ENCODE assay signal across 16 cellular contexts in the genomic region with DNA sequence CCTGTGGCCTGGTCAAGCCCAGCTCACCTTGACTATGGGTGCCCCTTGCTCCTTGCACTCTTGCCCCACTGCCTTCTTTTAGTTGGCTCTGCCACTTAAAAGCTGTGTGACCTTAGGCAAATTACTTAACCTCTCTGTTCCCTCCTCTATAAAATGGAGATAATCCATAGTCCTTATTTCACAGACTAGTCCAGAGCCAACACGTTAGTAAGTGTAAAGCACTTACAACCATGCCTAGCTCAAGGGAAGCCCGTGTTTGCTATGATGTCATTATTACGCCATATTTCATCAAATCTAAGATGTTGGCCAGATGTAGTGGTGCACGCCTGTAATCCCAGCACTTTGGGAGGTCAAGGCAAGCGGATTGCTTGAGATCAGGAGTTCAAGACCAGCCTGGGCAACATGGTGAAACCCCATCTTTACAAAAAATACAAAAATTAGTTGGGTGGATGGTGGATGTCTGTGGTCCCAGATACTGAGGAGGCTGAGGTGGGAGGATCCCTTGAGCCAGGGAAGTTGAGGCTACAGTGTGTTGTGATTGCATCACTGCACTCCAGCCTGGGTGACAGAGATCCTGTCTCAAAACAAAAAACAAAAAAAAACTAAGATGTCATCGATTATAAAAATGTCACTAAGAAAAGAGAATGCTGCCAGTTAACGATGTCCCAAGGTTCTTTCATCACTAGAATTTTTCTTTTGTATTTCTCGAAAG. TPM values are rescaled to one million over a fixed set of nuclear protein-coding genes. Genes with fewer than 3 reads are reported as not detected.
DNase-seq lines count a peak whose midpoint lies in the region; ATAC-seq and TF ChIP-seq lines count a peak whose summit lies in the region.
"Had no signal": no experiment of that assay in that cellular context is flagged by ENCODE, and none has a peak within 500 bp of the region (broad histone marks: within the 10 kb centered on the region; RNA-seq: fewer than 3 reads in every experiment).

No MANE protein-coding gene starts in this region.

- no peak overlapping the region for H2AK5ac ChIP-seq in mesenchymal stem cell (ENCODE audit: low read length, severe bottlenecking)

- peaks cover 19% of the 10 kb centered on the region for H3K4me1 ChIP-seq in mesenchymal stem cell (ENCODE audit: control insufficient read depth, insufficient read depth, low read depth, low read length)
- H3K4me1 ChIP-seq: parathyroid adenoma had no signal

- no peak overlapping the region for H2BK5ac ChIP-seq in mesenchymal stem cell (ENCODE audit: low read depth, low read length, poor library complexity, severe bottlenecking)

- TF ChIP-seq CTCF in activated B cell treated with CpG ODN at 0.5 μM for 24 hours (IDR thresholded peaks at IDR 0.05): no peak

- no peak overlapping the region for H2BK120ac ChIP-seq in mesenchymal stem cell (ENCODE audit: low read depth, low read length)

- no peak overlapping the region for H3K4me2 ChIP-seq in mesenchymal stem cell (ENCODE audit: low read length, poor library complexity, severe bottlenecking)

- DNase-seq in activated CD4-positive, alpha-beta T cell treated with anti-CD3 and anti-CD28 coated beads for 36 hours: no peak
- DNase-seq in activated CD4-positive, alpha-beta T cell treated with anti-CD3 and anti-CD28 coated beads, Interleukin-2, amount 50 U/mL, for 1 hour: no peak
- no peak for DNase-seq in activated B cell treated with CpG ODN at 0.5 μM for 24 hours
- no peak for DNase-seq in mesenchymal stem cell
- DNase-seq in germinal center (ENCODE audit: low spot score): no peak
- DNase-seq: body of pancreas; Caco-2; effector CD8-positive, alpha-beta T cell; GDM1; NCI-H1417 treated with DMSO at 0.1 percent for 48 hours; NCI-H446 had no signal

- H2BK15ac ChIP-seq in mesenchymal stem cell (ENCODE audit: low read depth, poor library complexity, severe bottlenecking): no peak overlapping the region

- no peak overlapping the region for H3K27ac ChIP-seq in mesenchymal stem cell (ENCODE audit: low read length, poor library complexity, severe bottlenecking)
- H3K27ac ChIP-seq: 22Rv1, body of pancreas, gastroesophageal sphincter, parathyroid adenoma, suprapubic skin had no signal

- CTCF ChIA-PET in activated CD4-positive, alpha-beta T cell treated with anti-CD3 and anti-CD28 coated beads for 36 hours (lab: Charles Lee): interaction anchor here (0.6 to 1.2 kb wide), 5 partner anchors 17 to 1746 kb away, joined by 3 to 4 read pairs (median 4); a partner anchor contains a TSS
- CTCF ChIA-PET in activated B cell treated with CpG ODN at 0.5 μM for 24 hours (lab: Charles Lee): interaction anchor here (9.2 kb wide), 1 partner anchor 21 kb away, joined by 69 read pairs; a partner anchor contains a TSS

- no peak overlapping the region for H3K23ac ChIP-seq in mesenchymal stem cell (ENCODE audit: low read length in 2 of 2)

- H3K14ac ChIP-seq in mesenchymal stem cell (ENCODE audit: low read length in 2 of 2): no peak overlapping the region

- POLR2A ChIA-PET in activated CD4-positive, alpha-beta T cell treated with anti-CD3 and anti-CD28 coated beads for 36 hours (lab: Charles Lee): interaction anchor here (1.1 kb wide), 1 partner anchor 20 kb away, joined by 3 read pairs; a partner anchor contains a TSS
- POLR2A ChIA-PET in activated B cell treated with CpG ODN at 0.5 μM for 24 hours (lab: Charles Lee): interaction anchor here (0.6 to 5.3 kb wide), 3 partner anchors 20 to 513 kb away, joined by 4 to 94 read pairs (median 4); a partner anchor contains a TSS

- H3K18ac ChIP-seq in mesenchymal stem cell (ENCODE audit: low read depth in 1 of 2, low read length in 2 of 2): no peak overlapping the region

- peak overlapping the region; percentile 16 for H4K8ac ChIP-seq in mesenchymal stem cell (ENCODE audit: low read length)

- H3K36me3 ChIP-seq in mesenchymal stem cell (ENCODE audit: control insufficient read depth in 1 of 2, insufficient read depth in 2 of 2, low read depth in 1 of 2, low read length in 2 of 2): no peaks in the 10 kb centered on the region
- H3K36me3 ChIP-seq: gastroesophageal sphincter, suprapubic skin had no signal

- H3K4me1 Mint-ChIP-seq in activated CD4-positive, alpha-beta T cell treated with anti-CD3 and anti-CD28 coated beads for 36 hours: peaks cover 36% of the 10 kb centered on the region
- peaks cover 74% of the 10 kb centered on the region for H3K4me1 Mint-ChIP-seq in activated B cell treated with CpG ODN at 0.5 μM for 24 hours

- ATAC-seq in activated CD4-positive, alpha-beta T cell treated with anti-CD3 and anti-CD28 coated beads for 36 hours: no peak
- no peak for ATAC-seq in activated B cell treated with CpG ODN at 0.5 μM for 24 hours (ENCODE audit: low read depth)
- ATAC-seq in GM18861 (IDR thresholded peaks at IDR 0.05; ENCODE audit: unreplicated experiment): no peak
- ATAC-seq: body of pancreas, gastroesophageal sphincter had no signal

- WGBS in mesenchymal stem cell: 90% methylated on average over 7 of the region's 8 CpGs

- no peak overlapping the region for H3K4me3 ChIP-seq in mesenchymal stem cell (ENCODE audit: insufficient read depth in 1 of 2, low read depth in 1 of 2, low read length in 2 of 2)
- H3K4me3 ChIP-seq: body of pancreas, gastroesophageal sphincter, suprapubic skin had no signal

- no peaks in the 10 kb centered on the region for H3K9me3 ChIP-seq in mesenchymal stem cell (ENCODE audit: control insufficient read depth, low read length)
- H3K9me3 ChIP-seq: body of pancreas, Caco-2, gastroesophageal sphincter, suprapubic skin had no signal

- H2BK12ac ChIP-seq in mesenchymal stem cell (ENCODE audit: low read length in 2 of 2): no peak overlapping the region

- H3K27me3 Mint-ChIP-seq in activated CD4-positive, alpha-beta T cell treated with anti-CD3 and anti-CD28 coated beads for 36 hours: no peaks in the 10 kb centered on the region
- H3K27me3 Mint-ChIP-seq in activated B cell treated with CpG ODN at 0.5 μM for 24 hours: no peaks in the 10 kb centered on the region

- H3K4ac ChIP-seq in mesenchymal stem cell (ENCODE audit: low read depth in 1 of 2, low read length in 2 of 2): no peak overlapping the region

- no peaks in the 10 kb centered on the region for H3K9me3 Mint-ChIP-seq in activated CD4-positive, alpha-beta T cell treated with anti-CD3 and anti-CD28 coated beads for 36 hours (ENCODE audit: low read depth)
- no peaks in the 10 kb centered on the region for H3K9me3 Mint-ChIP-seq in activated B cell treated with CpG ODN at 0.5 μM for 24 hours

- peaks cover 0 to 13% of the 10 kb centered on the region in 2 experiments for H3K27me3 ChIP-seq in mesenchymal stem cell (ENCODE audit: control insufficient read depth in 1 of 2, insufficient read depth in 1 of 2, low read length in 2 of 2)
- H3K27me3 ChIP-seq: body of pancreas, gastroesophageal sphincter, suprapubic skin had no signal

- H3K79me1 ChIP-seq in mesenchymal stem cell (replicated peaks; ENCODE audit: low read length, poor library complexity, severe bottlenecking): no peaks in the 10 kb centered on the region

- peaks cover 24% of the 10 kb centered on the region for H3K36me3 Mint-ChIP-seq in activated CD4-positive, alpha-beta T cell treated with anti-CD3 and anti-CD28 coated beads for 36 hours (ENCODE audit: low read depth)
- H3K36me3 Mint-ChIP-seq in activated B cell treated with CpG ODN at 0.5 μM for 24 hours (ENCODE audit: low read depth): peaks cover 24% of the 10 kb centered on the region

- H3K9ac ChIP-seq in mesenchymal stem cell (ENCODE audit: low read length): no peak overlapping the region
- H3K9ac ChIP-seq: parathyroid adenoma had no signal

- no peak overlapping the region for H3K4me3 Mint-ChIP-seq in activated CD4-positive, alpha-beta T cell treated with anti-CD3 and anti-CD28 coated beads for 36 hours
- no peak overlapping the region for H3K4me3 Mint-ChIP-seq in activated B cell treated with CpG ODN at 0.5 μM for 24 hours

- no peak overlapping the region for H4K91ac ChIP-seq in mesenchymal stem cell (ENCODE audit: low read length)

- no peak overlapping the region for H2AFZ ChIP-seq in mesenchymal stem cell (ENCODE audit: low read depth, low read length)
- H2AFZ ChIP-seq: parathyroid adenoma had no signal

- peak overlapping the region; percentile 21 for H3K27ac Mint-ChIP-seq in activated CD4-positive, alpha-beta T cell treated with anti-CD3 and anti-CD28 coated beads for 36 hours
- peak overlapping the region; percentile 41 for H3K27ac Mint-ChIP-seq in activated B cell treated with CpG ODN at 0.5 μM for 24 hours

- intact Hi-C loops in activated CD4-positive, alpha-beta T cell treated with anti-CD3 and anti-CD28 coated beads for 36 hours (cut with DNase I, micrococcal nuclease): no loop called here
- intact Hi-C loops in activated B cell treated with CpG ODN at 0.5 μM for 24 hours (cut with micrococcal nuclease): no loop called here

RNA-seq across cellular contexts. Expression of a gene that starts 2.3 kb away (rescaled TPM):
- total RNA-seq in activated CD4-positive, alpha-beta T cell treated with anti-CD3 and anti-CD28 coated beads for 36 hours: 10 to 100 TPM; 58.4 to 71.3 TPM
- total RNA-seq in activated B cell treated with CpG ODN at 0.5 μM for 24 hours: 180 and 201 TPM in 2 replicates
- polyA plus RNA-seq in mesenchymal stem cell (2013, experiment 1 of 2): 2.0 TPM
- polyA plus RNA-seq in mesenchymal stem cell (2013, experiment 2 of 2): 1.8 TPM

RNA-seq across cellular contexts. Expression of a gene that starts 19.8 kb away (rescaled TPM):
- total RNA-seq in activated CD4-positive, alpha-beta T cell treated with anti-CD3 and anti-CD28 coated beads for 36 hours: 100 to 1,000 TPM; 110 to 142 TPM
- total RNA-seq in activated B cell treated with CpG ODN at 0.5 μM for 24 hours: 73.6 and 85.8 TPM in 2 replicates
- polyA plus RNA-seq in mesenchymal stem cell (2013, experiment 1 of 2): 235 TPM
- 233 TPM for polyA plus RNA-seq in mesenchymal stem cell (2013, experiment 2 of 2)

RNA-seq across cellular contexts. Expression of a gene that starts 20.3 kb away (rescaled TPM):
- total RNA-seq in activated CD4-positive, alpha-beta T cell treated with anti-CD3 and anti-CD28 coated beads for 36 hours: 100 to 1,000 TPM; 185 to 243 TPM
- 156 and 175 TPM in 2 replicates for total RNA-seq in activated B cell treated with CpG ODN at 0.5 μM for 24 hours
- polyA plus RNA-seq in mesenchymal stem cell (2013, experiment 1 of 2): 364 TPM
- 351 TPM for polyA plus RNA-seq in mesenchymal stem cell (2013, experiment 2 of 2)

RNA-seq across cellular contexts. Expression of a gene that starts 21.3 kb away (rescaled TPM):
- total RNA-seq in activated CD4-positive, alpha-beta T cell treated with anti-CD3 and anti-CD28 coated beads for 36 hours: 10 to 100 TPM; 22.0 to 30.2 TPM
- total RNA-seq in activated B cell treated with CpG ODN at 0.5 μM for 24 hours: 18.0 and 22.6 TPM in 2 replicates
- 23.7 TPM for polyA plus RNA-seq in mesenchymal stem cell (2013, experiment 1 of 2)
- polyA plus RNA-seq in mesenchymal stem cell (2013, experiment 2 of 2): 21.3 TPM

RNA-seq across cellular contexts. Expression of a gene that starts 32.4 kb away (rescaled TPM):
- 10 to 100 TPM; 19.0 to 29.6 TPM for total RNA-seq in activated CD4-positive, alpha-beta T cell treated with anti-CD3 and anti-CD28 coated beads for 36 hours
- 44.8 and 48.3 TPM in 2 replicates for total RNA-seq in activated B cell treated with CpG ODN at 0.5 μM for 24 hours
- 10.7 TPM for polyA plus RNA-seq in mesenchymal stem cell (2013, experiment 1 of 2)
- 10.7 TPM for polyA plus RNA-seq in mesenchymal stem cell (2013, experiment 2 of 2)
